1 cellular context compared by ENCODE assay signal in genomic region chr7:70571403-70571911, GRCh38.
TF ChIP-seq lines count a peak whose summit lies in the region.

No MANE protein-coding gene starts in this region.

TF ChIP-seq in HepG2, 621 proteins besides CTCF, POLR2A, EP300 and RAD21 (continued from another document and continues in another):
- TF ChIP-seq STAT6 (CRISPR knock-in tag; IDR thresholded peaks at IDR 0.05; ENCODE audit: borderline replicate concordance): no peak
- TF ChIP-seq ZNF383 (CRISPR knock-in tag; IDR thresholded peaks at IDR 0.05; ENCODE audit: borderline replicate concordance): no peak
- TF ChIP-seq HDAC1 (CRISPR knock-in tag; IDR thresholded peaks at IDR 0.05): no peak; the same call in 1 of the 2 replicates
- TF ChIP-seq ZFP41 (CRISPR knock-in tag; IDR thresholded peaks at IDR 0.05; ENCODE audit: borderline replicate concordance): no peak
- no peak for TF ChIP-seq SRF (IDR thresholded peaks at IDR 0.05; ENCODE audit: low read depth, low read length)
- TF ChIP-seq U2AF2 (IDR thresholded peaks at IDR 0.05; ENCODE audit: low read depth, low read length): no peak
- no peak for TF ChIP-seq KDM5B (CRISPR knock-in tag; IDR thresholded peaks at IDR 0.05; ENCODE audit: borderline replicate concordance)
- TF ChIP-seq ZBTB40 (IDR thresholded peaks at IDR 0.05): no peak
- no peak for TF ChIP-seq ZBTB40 (CRISPR knock-in tag; IDR thresholded peaks at IDR 0.05)
- peak; percentile 78; the same call in 1 of the 2 replicates for TF ChIP-seq TEF (CRISPR knock-in tag; IDR thresholded peaks at IDR 0.05)
- TF ChIP-seq ZGPAT (CRISPR knock-in tag; IDR thresholded peaks at IDR 0.05): peak; percentile 31; the same call in 1 of the 2 replicates
- TF ChIP-seq SIN3A (IDR thresholded peaks at IDR 0.05; ENCODE audit: borderline replicate concordance, low read depth, low read length): no peak
- no peak for TF ChIP-seq MYC (CRISPR knock-in tag; IDR thresholded peaks at IDR 0.05; ENCODE audit: borderline replicate concordance)
- TF ChIP-seq ZFY (CRISPR knock-in tag; IDR thresholded peaks at IDR 0.05): no peak
- TF ChIP-seq ZFX (CRISPR knock-in tag; IDR thresholded peaks at IDR 0.05; ENCODE audit: low read depth): no peak
- TF ChIP-seq FUBP1 (CRISPR knock-in tag; IDR thresholded peaks at IDR 0.05; ENCODE audit: borderline replicate concordance): no peak
- TF ChIP-seq REL (CRISPR knock-in tag; conservative IDR thresholded peaks at IDR 0.05): no peak
- TF ChIP-seq KDM1A (CRISPR knock-in tag; IDR thresholded peaks at IDR 0.05): no peak
- TF ChIP-seq HDAC6 (IDR thresholded peaks at IDR 0.05; ENCODE audit: low read depth, low read length): no peak
- TF ChIP-seq HHEX (CRISPR knock-in tag; IDR thresholded peaks at IDR 0.05): no peak
- TF ChIP-seq HBP1 (CRISPR knock-in tag; IDR thresholded peaks at IDR 0.05; ENCODE audit: low read depth): no peak
- no peak for TF ChIP-seq ZNF143 (CRISPR knock-in tag; IDR thresholded peaks at IDR 0.05)
- no peak for TF ChIP-seq ATF5 (CRISPR knock-in tag; IDR thresholded peaks at IDR 0.05; ENCODE audit: low read depth)
- no peak for TF ChIP-seq ZNF335 (CRISPR knock-in tag; IDR thresholded peaks at IDR 0.05)
- no peak for TF ChIP-seq ZNF354B (CRISPR knock-in tag; IDR thresholded peaks at IDR 0.05)
- no peak for TF ChIP-seq ZBTB21 (CRISPR knock-in tag; IDR thresholded peaks at IDR 0.05)
- no peak for TF ChIP-seq ZNF678 (CRISPR knock-in tag; IDR thresholded peaks at IDR 0.05)
- no peak for TF ChIP-seq ZNF550 (CRISPR knock-in tag; IDR thresholded peaks at IDR 0.05; ENCODE audit: borderline replicate concordance)
- 0 out of 2 replicates have a peak, but pooled peaks have one; percentile 21 for TF ChIP-seq CEBPG (CRISPR knock-in tag; IDR thresholded peaks at IDR 0.05)
- peak; percentile 53 for TF ChIP-seq TEAD3 (CRISPR knock-in tag; optimal IDR thresholded peaks at IDR 0.05; ENCODE audit: borderline replicate concordance)
- no peak for TF ChIP-seq TBX3 (IDR thresholded peaks at IDR 0.05; ENCODE audit: borderline replicate concordance)
- TF ChIP-seq FOXA1 (IDR thresholded peaks at IDR 0.05): peak; percentile 40; the same call in 1 of the 2 replicates
- TF ChIP-seq FOXA1 (CRISPR knock-in tag; IDR thresholded peaks at IDR 0.05): peak; percentile 83
- TF ChIP-seq MEIS1 (CRISPR knock-in tag; IDR thresholded peaks at IDR 0.05; ENCODE audit: borderline replicate concordance): no peak
- no peak for TF ChIP-seq PCBP2 (optimal IDR thresholded peaks at IDR 0.05; ENCODE audit: low read depth, low read length, poor library complexity, severe bottlenecking)
- no peak for TF ChIP-seq RERE (CRISPR knock-in tag; IDR thresholded peaks at IDR 0.05; ENCODE audit: low read depth)
- TF ChIP-seq ETV6 (CRISPR knock-in tag; conservative IDR thresholded peaks at IDR 0.05): no peak
